ENCODE assay signal across 8 cellular contexts in the genomic region with DNA sequence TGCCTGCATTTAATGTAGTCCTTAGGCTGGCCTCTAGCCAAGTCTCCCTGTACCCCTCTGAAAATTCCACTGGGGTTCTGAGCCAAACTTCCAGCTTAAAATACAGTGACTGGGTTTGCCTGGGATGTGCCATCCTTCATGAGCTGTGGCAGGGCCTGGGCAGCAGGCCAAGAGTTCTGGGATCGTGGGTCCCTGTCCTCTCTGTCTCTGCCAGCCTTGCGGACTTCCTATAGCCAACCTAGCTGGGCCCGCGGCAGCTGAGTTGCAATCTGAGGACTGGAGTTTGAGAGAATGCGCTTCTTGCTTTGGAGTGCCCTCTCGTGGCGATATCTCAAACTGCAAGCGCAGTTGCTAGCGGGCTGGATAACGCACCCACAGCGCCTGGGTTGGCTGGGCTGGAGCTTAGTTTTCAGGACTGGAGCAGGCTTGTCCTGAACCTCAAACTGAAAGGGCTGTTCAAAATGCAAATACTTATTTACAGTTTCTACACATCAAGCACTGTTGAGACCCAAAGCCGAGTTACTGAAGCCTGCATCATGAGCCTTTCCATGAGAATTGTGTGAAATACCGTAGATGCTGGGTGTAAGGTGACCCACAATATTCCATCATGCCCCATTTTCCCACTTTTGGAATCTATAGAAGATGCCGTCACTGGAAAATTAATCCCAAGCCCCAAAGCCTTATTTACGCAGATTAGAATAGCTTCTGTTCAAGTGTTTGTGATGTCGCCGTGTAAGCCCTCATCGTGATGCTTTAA. TPM values are rescaled to one million over a fixed set of nuclear protein-coding genes. Genes with fewer than 3 reads are reported as not detected.
DNase-seq lines count a peak whose midpoint lies in the region; ATAC-seq and TF ChIP-seq lines count a peak whose summit lies in the region.

No MANE protein-coding gene starts in this region.

- H3F3A ChIP-seq in MM.1S (ENCODE audit: insufficient read depth, low read length), result no peaks in the 10 kb centered on the region

- peak; percentile 68 for TF ChIP-seq CTCF in MM.1S (IDR thresholded peaks at IDR 0.05; ENCODE audit: low read length)

- no peaks in the 10 kb centered on the region for H3K36me3 ChIP-seq in MM.1S (replicated peaks; ENCODE audit: insufficient read depth, low read length)
- H3K36me3 ChIP-seq in SK-N-MC (ENCODE audit: insufficient read depth, low read length), result no peaks in the 10 kb centered on the region

- peak; percentile 81 for ATAC-seq in GM21717 (IDR thresholded peaks at IDR 0.05; ENCODE audit: unreplicated experiment)

- H3K27me3 ChIP-seq in MM.1S (replicated peaks; ENCODE audit: insufficient read depth, low read length), result no peaks in the 10 kb centered on the region

- H3K27ac ChIP-seq in MM.1S (ENCODE audit: low read length), result no peak overlapping the region
- no peak overlapping the region for H3K27ac ChIP-seq in SK-N-MC

- intact Hi-C loops in posterior cingulate gyrus (cut with DNase I), result loop anchor here (1.0 to 5.0 kb wide), 5 partner anchors 44 to 199 kb away; a partner anchor contains a TSS

- no peaks in the 10 kb centered on the region for H4K20me1 ChIP-seq in MM.1S (ENCODE audit: insufficient read depth, low read length)

- peak overlapping the region; percentile 16; the same call in 1 of the 2 replicates for H3K4me2 ChIP-seq in MM.1S (ENCODE audit: low read depth, low read length)

- H3K9ac ChIP-seq in MM.1S (ENCODE audit: low read length), result no peak overlapping the region
- no peak overlapping the region for H3K9ac ChIP-seq in SK-N-MC (ENCODE audit: insufficient read length)

- DNase-seq in DMS79 treated with DMSO at 0.1 percent for 48 hours (lab: John Stamatoyannopoulos, UW) (peak; percentile 84), MM.1S (peak; percentile 74), SK-N-MC (ENCODE audit: low read depth, low spot score) (peak; percentile 44), glomerular visceral epithelial cell (ENCODE audit: extremely low spot score) (peak; percentile 89), posterior cingulate gyrus (peak; percentile 79 to 97 (median 94)), ureter (ENCODE audit: low spot score) (peak; percentile 89)
- peak; percentile 88 for DNase-seq in activated naive CD4-positive, alpha-beta T cell treated with Interleukin-2 at 50 U/mL for 16 hours

- H3K9me3 ChIP-seq in MM.1S (replicated peaks; ENCODE audit: insufficient read depth, low read length), result no peaks in the 10 kb centered on the region
- peaks cover 3% of the 10 kb centered on the region; the same call in 1 of the 2 replicates for H3K9me3 ChIP-seq in SK-N-MC (ENCODE audit: low read depth, low read length)

- H3K4me1 ChIP-seq in MM.1S (ENCODE audit: low read length), result no peaks in the 10 kb centered on the region

- peak overlapping the region; percentile 31; the same call in 1 of the 2 replicates for H2AFZ ChIP-seq in MM.1S (ENCODE audit: low read length)

- H3K9me2 ChIP-seq in MM.1S (replicated peaks; ENCODE audit: insufficient read depth, low read length), result no peaks in the 10 kb centered on the region

- H3K4me3 ChIP-seq in MM.1S (ENCODE audit: low read length) (no peak overlapping the region), SK-N-MC (0 out of 2 replicates have a peak overlapping the region, but pooled peaks have one; percentile 38)

- H3K79me2 ChIP-seq in MM.1S (ENCODE audit: low read length), result no peaks in the 10 kb centered on the region

RNA-seq across cellular contexts. Expression of a gene that starts 7.3 kb away (rescaled TPM):
- 29.1 TPM for total RNA-seq in ureter

RNA-seq across cellular contexts. Expression of a gene that starts 26.2 kb away (rescaled TPM):
- 62.6 TPM for total RNA-seq in ureter

RNA-seq across cellular contexts. Expression of a gene that starts 37.4 kb away (rescaled TPM):
- total RNA-seq in ureter, result 0.60 TPM

RNA-seq across cellular contexts. Expression of a gene that starts 55.6 kb away (rescaled TPM):
- 9.4 TPM for total RNA-seq in ureter

RNA-seq across cellular contexts. Expression of a gene that starts 55.8 kb away (rescaled TPM):
- total RNA-seq in ureter, result 191 TPM

Comparison
In these comparisons a context has a peak if more than half of its experiments do, and no peak if none do; other contexts are left out.
1. DNase-seq: peak in every context shown above with its lines; median percentile 94 in posterior cingulate gyrus; 89 in glomerular visceral epithelial cell; 89 in ureter; 88 in activated naive CD4-positive, alpha-beta T cell treated with Interleukin-2 at 50 U/mL for 16 hours; 84 in DMS79 treated with DMSO at 0.1 percent for 48 hours; 74 in MM.1S; 44 in SK-N-MC.